In the genomic region with DNA sequence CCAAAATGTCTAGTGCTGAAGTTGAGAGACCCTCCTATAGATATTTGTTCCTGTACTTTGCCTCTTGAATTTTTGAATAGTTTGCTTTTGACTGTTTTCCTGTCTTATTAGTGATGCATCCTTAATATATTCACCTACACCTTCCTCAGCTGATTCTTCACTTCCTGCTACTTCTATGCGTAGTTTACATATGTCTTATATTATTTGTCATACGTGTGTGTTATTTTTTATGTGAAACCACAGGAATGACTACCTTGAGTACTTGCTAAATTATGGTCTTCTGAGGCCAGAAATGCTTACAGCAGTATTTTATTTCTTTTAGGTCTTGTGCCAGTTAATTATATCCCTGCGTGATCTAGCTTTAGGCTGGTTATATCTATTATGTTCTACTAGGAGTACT, we compare ENCODE assay signal across 21 cellular contexts.
"Had no signal": no experiment of that assay in that cellular context is flagged by ENCODE, and none has a peak within 500 bp of the region (broad histone marks: within the 10 kb centered on the region; RNA-seq: fewer than 3 reads in every experiment).

No MANE protein-coding gene starts in this region.

- H3K9ac ChIP-seq: neural progenitor cell had no signal

- H3K27me3 Mint-ChIP-seq: activated B cell treated with CpG ODN at 0.5 μM for 24 hours; activated CD8-positive, alpha-beta T cell treated with anti-CD3 and anti-CD28 coated beads for 36 hours; activated naive CD8-positive, alpha-beta T cell treated with anti-CD3 and anti-CD28 coated beads, Interleukin-2, amount 50 U/mL, for 24 hours; activated T-cell treated with anti-CD3 and anti-CD28 coated beads, Interleukin-2, amount 50 U/mL, for 24 hours; naive thymus-derived CD4-positive, alpha-beta T cell; progenitor cell of endocrine pancreas had no signal

- H3K27me3 ChIP-seq: brain microvascular endothelial cell, heart right ventricle, neural progenitor cell, thyroid gland had no signal

- H3K9me3 ChIP-seq: heart right ventricle, thyroid gland had no signal

- DNase-seq: activated B cell treated with CpG ODN at 0.5 μM for 24 hours; activated CD4-positive, alpha-beta T cell treated with anti-CD3 and anti-CD28 coated beads for 4 hours; activated CD8-positive, alpha-beta T cell treated with anti-CD3 and anti-CD28 coated beads for 36 hours; activated naive CD4-positive, alpha-beta T cell treated with anti-CD3 and anti-CD28 coated beads for 36 hours; activated naive CD8-positive, alpha-beta T cell treated with anti-CD3 and anti-CD28 coated beads, Interleukin-2, amount 50 U/mL, for 24 hours; activated T-cell treated with anti-CD3 and anti-CD28 coated beads, Interleukin-2, amount 50 U/mL, for 24 hours; anterior cingulate cortex; brain microvascular endothelial cell; heart right ventricle; mesenchymal stem cell; naive thymus-derived CD4-positive, alpha-beta T cell; right cardiac atrium; stimulated activated CD4-positive, alpha-beta T cell treated with anti-CD3 and anti-CD28 coated beads, Interleukin-2, amount 100 ng/mL, for 24 hours; stimulated activated naive CD4-positive, alpha-beta T cell treated with Interleukin-2 at 50 U/mL for 16 hours; thyroid gland had no signal

- H3K9me3 Mint-ChIP-seq: activated B cell treated with CpG ODN at 0.5 μM for 24 hours; activated CD8-positive, alpha-beta T cell treated with anti-CD3 and anti-CD28 coated beads for 36 hours; activated naive CD4-positive, alpha-beta T cell treated with anti-CD3 and anti-CD28 coated beads for 36 hours; activated naive CD8-positive, alpha-beta T cell treated with anti-CD3 and anti-CD28 coated beads, Interleukin-2, amount 50 U/mL, for 24 hours; activated T-cell treated with anti-CD3 and anti-CD28 coated beads, Interleukin-2, amount 50 U/mL, for 24 hours; naive thymus-derived CD4-positive, alpha-beta T cell; T-helper 2 cell treated with Interferon-gamma antibody and Interleukin-4, amounts not matched to agents 5 μg/mL and 100 μg/mL, for 36 hours had no signal

- H2AFZ ChIP-seq: neural progenitor cell had no signal

- H3K4me3 ChIP-seq: coronary artery, heart right ventricle, neural progenitor cell, thyroid gland had no signal

- ATAC-seq: activated CD8-positive, alpha-beta T cell treated with anti-CD3 and anti-CD28 coated beads for 36 hours; activated naive CD8-positive, alpha-beta T cell treated with anti-CD3 and anti-CD28 coated beads, Interleukin-2, amount 50 U/mL, for 24 hours; esophagus mucosa; heart right ventricle; naive thymus-derived CD4-positive, alpha-beta T cell; right cardiac atrium had no signal

- H3K36me3 ChIP-seq: brain microvascular endothelial cell, neural progenitor cell, thyroid gland had no signal

- H3K4me3 Mint-ChIP-seq: activated B cell treated with CpG ODN at 0.5 μM for 24 hours; activated CD8-positive, alpha-beta T cell treated with anti-CD3 and anti-CD28 coated beads for 36 hours; activated naive CD4-positive, alpha-beta T cell treated with anti-CD3 and anti-CD28 coated beads for 36 hours; activated naive CD8-positive, alpha-beta T cell treated with anti-CD3 and anti-CD28 coated beads, Interleukin-2, amount 50 U/mL, for 24 hours; activated T-cell treated with anti-CD3 and anti-CD28 coated beads, Interleukin-2, amount 50 U/mL, for 24 hours; naive thymus-derived CD4-positive, alpha-beta T cell; neural progenitor cell; T-helper 2 cell treated with Interferon-gamma antibody and Interleukin-4, amounts not matched to agents 5 μg/mL and 100 μg/mL, for 36 hours had no signal

- H3K27ac Mint-ChIP-seq: activated B cell treated with CpG ODN at 0.5 μM for 24 hours; activated CD8-positive, alpha-beta T cell treated with anti-CD3 and anti-CD28 coated beads for 36 hours; activated naive CD4-positive, alpha-beta T cell treated with anti-CD3 and anti-CD28 coated beads for 36 hours; activated naive CD8-positive, alpha-beta T cell treated with anti-CD3 and anti-CD28 coated beads, Interleukin-2, amount 50 U/mL, for 24 hours; activated T-cell treated with anti-CD3 and anti-CD28 coated beads, Interleukin-2, amount 50 U/mL, for 24 hours; neural progenitor cell; progenitor cell of endocrine pancreas; T-helper 2 cell treated with Interferon-gamma antibody and Interleukin-4, amounts not matched to agents 5 μg/mL and 100 μg/mL, for 36 hours had no signal

- H3K27ac ChIP-seq: brain microvascular endothelial cell, coronary artery, heart right ventricle, neural progenitor cell, thyroid gland had no signal

- FAIRE-seq: endometrium had no signal

- H3K4me2 ChIP-seq: neural progenitor cell had no signal
